In genomic region chrX:103774070-103774642, GRCh38 we compare ENCODE assay signal across 9 cellular contexts. TPM values are rescaled to one million over a fixed set of nuclear protein-coding genes. Genes with fewer than 3 reads are reported as not detected.
DNase-seq lines count a peak whose midpoint lies in the region; ATAC-seq and TF ChIP-seq lines count a peak whose summit lies in the region.
"Had no signal": no experiment of that assay in that cellular context is flagged by ENCODE, and none has a peak within 500 bp of the region (broad histone marks: within the 10 kb centered on the region; RNA-seq: fewer than 3 reads in every experiment).

No MANE protein-coding gene starts in this region.

- in situ Hi-C loops in astrocyte of the cerebellum (cut with HindIII; ENCODE audit: low sequenced_read_pairs), result no loop called here

- H3K4me3 ChIP-seq in astrocyte of the cerebellum (ENCODE audit: low read depth, low read length), result no peak overlapping the region
- H3K4me3 ChIP-seq: gastrocnemius medialis had no signal

- DNase-seq in COLO829 (ENCODE audit: low spot score), result peak; percentile 50
- peak; percentile 21 for DNase-seq in LoVo (ENCODE audit: low spot score)
- DNase-seq in astrocyte of the cerebellum (ENCODE audit: low read depth), result peak; percentile 8
- no peak for DNase-seq in left lobe of liver (ENCODE audit: low spot score)
- no peak for DNase-seq in foreskin melanocyte
- DNase-seq: gastrocnemius medialis had no signal

- peak; percentile 53 for TF ChIP-seq CTCF in astrocyte of the cerebellum (IDR thresholded peaks at IDR 0.05; ENCODE audit: low read depth, low read length, missing control alignments)

- ATAC-seq in left lobe of liver (peak; percentile 69), GM18867 (IDR thresholded peaks at IDR 0.05; ENCODE audit: unreplicated experiment) (no peak), GM18868 (IDR thresholded peaks at IDR 0.05; ENCODE audit: unreplicated experiment) (no peak), GM21423 (IDR thresholded peaks at IDR 0.05; ENCODE audit: unreplicated experiment) (no peak)

RNA-seq across cellular contexts. Expression of gene PLP1, which starts 2.5 kb away (rescaled TPM):
- 0.81 TPM for total RNA-seq in left lobe of liver

RNA-seq across cellular contexts. Expression of gene RAB9B, which starts 57.9 kb away (rescaled TPM):
- total RNA-seq in left lobe of liver, result not detected

Comparison
In these comparisons a context has a peak if more than half of its experiments do, and no peak if none do; other contexts are left out.
1. DNase-seq: peak in COLO829 (single experiment), LoVo (single experiment) and astrocyte of the cerebellum (single experiment); none in left lobe of liver (single experiment) and foreskin melanocyte (single experiment).